1 cellular context compared by ENCODE assay signal in the genomic region with DNA sequence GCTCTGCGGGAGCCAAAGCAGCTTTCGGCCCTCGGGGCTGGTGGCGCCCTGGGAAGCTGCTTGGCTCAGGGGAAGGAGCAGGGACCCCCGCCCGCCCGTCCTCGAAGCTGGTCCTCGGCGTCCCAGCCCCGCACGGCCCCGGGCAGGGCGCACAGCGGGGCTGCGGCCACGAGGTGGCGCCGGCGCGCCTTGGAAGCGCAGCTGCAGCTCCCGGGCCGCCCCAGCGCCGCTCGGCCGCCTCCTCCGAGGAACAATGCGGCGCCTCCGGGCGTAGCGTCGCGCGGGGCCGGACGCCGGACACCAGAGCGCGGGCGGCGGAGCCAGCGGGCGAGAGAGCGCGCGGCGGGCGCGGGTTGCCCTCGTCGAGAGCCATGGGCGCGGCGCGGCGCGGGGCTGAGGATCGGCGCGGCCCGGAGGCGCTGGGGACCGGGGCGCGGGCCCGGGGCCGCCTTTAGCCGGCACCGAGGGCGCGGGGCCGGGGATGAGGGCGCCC.
TF ChIP-seq lines count a peak whose summit lies in the region.

MGAT5B (plus strand) TSS at position 229 of the 493 bp plus-strand sequence. CDS start 626 bp downstream, outside the sequence.

TF ChIP-seq in H1, 55 proteins besides CTCF, POLR2A, EP300 and RAD21 (continued from another document):
- TF ChIP-seq, protein P1, sequence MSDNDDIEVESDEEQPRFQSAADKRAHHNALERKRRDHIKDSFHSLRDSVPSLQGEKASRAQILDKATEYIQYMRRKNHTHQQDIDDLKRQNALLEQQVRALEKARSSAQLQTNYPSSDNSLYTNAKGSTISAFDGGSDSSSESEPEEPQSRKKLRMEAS (IDR thresholded peaks at IDR 0.05), result 0 out of 2 replicates have a peak, but pooled peaks have one; percentile 28
- TF ChIP-seq TCF12 (IDR thresholded peaks at IDR 0.05; ENCODE audit: low read depth, low read length) (peak; percentile 54; the same call in 1 of the 2 replicates), BACH1 (IDR thresholded peaks at IDR 0.05; ENCODE audit: low read length) (no peak), RFX5 (IDR thresholded peaks at IDR 0.05; ENCODE audit: borderline replicate concordance, low read depth, low read length) (no peak), JUND (IDR thresholded peaks at IDR 0.05; ENCODE audit: low read length) (0 out of 2 replicates have a peak, but pooled peaks have one; percentile 18), TEAD4 (IDR thresholded peaks at IDR 0.05; ENCODE audit: low read depth, low read length) (no peak), BRCA1 (IDR thresholded peaks at IDR 0.05; ENCODE audit: low read depth, low read length) (no peak), GABPA (IDR thresholded peaks at IDR 0.05; ENCODE audit: borderline replicate concordance, insufficient read depth, low read length) (peak; percentile 76; the same call in 1 of the 2 replicates), SP1 (IDR thresholded peaks at IDR 0.05; ENCODE audit: low read depth, low read length) (no peak), CHD1 (IDR thresholded peaks at IDR 0.05; ENCODE audit: low read depth, low read length) (no peak), SAP30 (IDR thresholded peaks at IDR 0.05; ENCODE audit: insufficient read depth, insufficient replicate concordance, low read length) (no peak), TAF1 (IDR thresholded peaks at IDR 0.05; ENCODE audit: low read depth, low read length) (no peak), RXRA (IDR thresholded peaks at IDR 0.05; ENCODE audit: insufficient read depth, low read depth, low read length) (no peak), JUN (IDR thresholded peaks at IDR 0.05; ENCODE audit: low read depth, low read length) (no peak), CEBPB (IDR thresholded peaks at IDR 0.05; ENCODE audit: low read depth, low read length) (no peak)
- TF ChIP-seq, protein P2, sequence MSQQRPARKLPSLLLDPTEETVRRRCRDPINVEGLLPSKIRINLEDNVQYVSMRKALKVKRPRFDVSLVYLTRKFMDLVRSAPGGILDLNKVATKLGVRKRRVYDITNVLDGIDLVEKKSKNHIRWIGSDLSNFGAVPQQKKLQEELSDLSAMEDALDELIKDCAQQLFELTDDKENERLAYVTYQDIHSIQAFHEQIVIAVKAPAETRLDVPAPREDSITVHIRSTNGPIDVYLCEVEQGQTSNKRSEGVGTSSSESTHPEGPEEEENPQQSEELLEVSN (IDR thresholded peaks at IDR 0.05), result peak; percentile 13; the same call in 1 of the 2 replicates
